In the genomic region with DNA sequence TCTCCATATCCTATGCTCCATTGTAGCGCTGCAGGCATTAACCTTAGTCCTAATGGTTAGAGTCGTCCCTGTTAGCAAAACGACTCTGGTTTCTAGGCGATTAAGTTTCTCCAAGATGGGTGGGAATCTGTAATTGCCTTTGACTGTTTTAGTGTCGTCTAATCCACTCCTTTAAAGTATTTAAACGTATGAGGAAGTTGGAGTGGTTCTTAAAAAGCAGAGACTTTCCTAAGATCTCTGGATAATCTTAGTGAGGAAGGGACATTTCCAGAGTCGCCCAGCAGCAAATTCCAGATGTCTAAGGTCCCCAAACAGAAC, we compare ENCODE assay signal across 8 cellular contexts. TPM values are rescaled to one million over a fixed set of nuclear protein-coding genes. Genes with fewer than 3 reads are reported as not detected.
DNase-seq lines count a peak whose midpoint lies in the region; ATAC-seq and TF ChIP-seq lines count a peak whose summit lies in the region.

No MANE protein-coding gene starts in this region.

- TF ChIP-seq CTCF in astrocyte of the spinal cord (IDR thresholded peaks at IDR 0.05; ENCODE audit: low read depth, low read length) (no peak), right lobe of liver (IDR thresholded peaks at IDR 0.05) (no peak)

- H3K9me3 ChIP-seq in right lobe of liver, result no peaks in the 10 kb centered on the region
- H3K9me3 ChIP-seq in thymus (ENCODE audit: control insufficient read depth), result no peaks in the 10 kb centered on the region

- H3K27me3 ChIP-seq in right lobe of liver (no peaks in the 10 kb centered on the region), thymus (ENCODE audit: control insufficient read depth, insufficient read depth) (no peaks in the 10 kb centered on the region)

- H3K4me1 ChIP-seq in right lobe of liver, result peaks cover 0 to 11% (median 4%) of the 10 kb centered on the region in 4 donors
- H3K4me1 ChIP-seq in thymus (ENCODE audit: control insufficient read depth, insufficient read depth, low read length), result peaks cover 2% of the 10 kb centered on the region

- no peak for TF ChIP-seq POLR2A in right lobe of liver (IDR thresholded peaks at IDR 0.05)

- no peak for DNase-seq in activated T-cell treated with anti-CD3 and anti-CD28 coated beads, Interleukin-2, amount 50 U/mL, for 24 hours
- no peak for DNase-seq in activated T-cell treated with anti-CD3 and anti-CD28 coated beads, Interleukin-2, amount 50 U/mL, for 48 hours
- DNase-seq in astrocyte of the spinal cord (ENCODE audit: low read depth, low spot score) (no peak), right lobe of liver (no peak), NCI-H1417 treated with DMSO at 0.1 percent for 48 hours (lab: John Stamatoyannopoulos, UW) (no peak), LoVo (ENCODE audit: low spot score) (no peak)

- H3K36me3 ChIP-seq in right lobe of liver (peaks cover 0 to 44% (median 8%) of the 10 kb centered on the region in 4 donors), thymus (ENCODE audit: control insufficient read depth, insufficient read depth) (peaks cover 12% of the 10 kb centered on the region)

- no peaks in the 10 kb centered on the region for H3K9me3 Mint-ChIP-seq in activated T-cell treated with anti-CD3 and anti-CD28 coated beads, Interleukin-2, amount 50 U/mL, for 24 hours

- in situ Hi-C loops in astrocyte of the spinal cord (cut with HindIII; ENCODE audit: low sequenced_read_pairs), result no loop called here

- peak overlapping the region; percentile 93 for H3K4me3 ChIP-seq in astrocyte of the spinal cord (ENCODE audit: low read depth, low read length)
- H3K4me3 ChIP-seq in right lobe of liver, result peak overlapping the region; percentile 72 to 75 (median 75)
- peak overlapping the region; percentile 81 for H3K4me3 ChIP-seq in thymus (ENCODE audit: low read length)

- peak overlapping the region; percentile 100 for H3K27ac Mint-ChIP-seq in activated T-cell treated with anti-CD3 and anti-CD28 coated beads, Interleukin-2, amount 50 U/mL, for 24 hours

- peak overlapping the region; percentile 93 to 94 (median 93) for H3K27ac ChIP-seq in right lobe of liver
- peak overlapping the region; percentile 86 for H3K27ac ChIP-seq in thymus (ENCODE audit: low read depth)

- intact Hi-C loops in right lobe of liver (cut with DNase I), result no loop called here

- ATAC-seq in right lobe of liver (no peak), GM21390 (IDR thresholded peaks at IDR 0.05; ENCODE audit: unreplicated experiment) (no peak)

- peaks cover 52% of the 10 kb centered on the region for H3K4me1 Mint-ChIP-seq in activated T-cell treated with anti-CD3 and anti-CD28 coated beads, Interleukin-2, amount 50 U/mL, for 24 hours (ENCODE audit: low read depth)

- peak overlapping the region; percentile 98 for H3K4me3 Mint-ChIP-seq in activated T-cell treated with anti-CD3 and anti-CD28 coated beads, Interleukin-2, amount 50 U/mL, for 24 hours

- WGBS in right lobe of liver (ENCODE audit: insufficient coverage, low coverage, low lambda C conversion rate, missing lambda C conversion rate), result 0% methylated on average over 7 of the region's 7 CpGs
- 0% methylated on average over 7 of the region's 7 CpGs for WGBS in thymus

- H3K36me3 Mint-ChIP-seq in activated T-cell treated with anti-CD3 and anti-CD28 coated beads, Interleukin-2, amount 50 U/mL, for 24 hours (ENCODE audit: low read depth), result peaks cover 94% of the 10 kb centered on the region

- H3K27me3 Mint-ChIP-seq in activated T-cell treated with anti-CD3 and anti-CD28 coated beads, Interleukin-2, amount 50 U/mL, for 24 hours, result no peaks in the 10 kb centered on the region

RNA-seq across cellular contexts. Expression of gene MRPS18C, which starts 0.3 kb away (rescaled TPM):
- 10 to 100 TPM; 22.4 to 29.1 (median 24.1) TPM for total RNA-seq in right lobe of liver
- 43.1 TPM for polyA plus RNA-seq in thymus

RNA-seq across cellular contexts. Expression of gene HELQ, which starts 0.5 kb away (rescaled TPM):
- total RNA-seq in right lobe of liver, result 1 to 10 TPM; 5.6 to 8.0 (median 7.5) TPM
- polyA plus RNA-seq in thymus, result 14.3 TPM

RNA-seq across cellular contexts. Expression of gene ABRAXAS1, which starts 28.8 kb away (rescaled TPM):
- total RNA-seq in right lobe of liver, result 1 to 10 TPM; 1.6 to 3.3 (median 2.6) TPM
- polyA plus RNA-seq in thymus, result 17.7 TPM
